1 cellular context compared by ENCODE assay signal in genomic region chr13:94657167-94657566, GRCh38.
TF ChIP-seq lines count a peak whose summit lies in the region.

No MANE protein-coding gene starts in this region.

TF ChIP-seq in GM12878, 131 proteins besides CTCF, POLR2A, EP300 and RAD21 (continued from another document):
- TF ChIP-seq SUPT20H (IDR thresholded peaks at IDR 0.05; ENCODE audit: borderline replicate concordance, control insufficient read depth, low read depth, low read length) (no peak), IRF5 (IDR thresholded peaks at IDR 0.05; ENCODE audit: borderline replicate concordance) (no peak), CHD4 (IDR thresholded peaks at IDR 0.05) (no peak), NBN (IDR thresholded peaks at IDR 0.05) (no peak), BCLAF1 (IDR thresholded peaks at IDR 0.05) (no peak), ZNF217 (IDR thresholded peaks at IDR 0.05) (no peak), SMAD5 (IDR thresholded peaks at IDR 0.05; ENCODE audit: low read depth) (no peak), SREBF1 (IDR thresholded peaks at IDR 0.05; ENCODE audit: low read length) (no peak), HCFC1 (IDR thresholded peaks at IDR 0.05; ENCODE audit: low read length) (no peak), NFYA (IDR thresholded peaks at IDR 0.05; ENCODE audit: borderline replicate concordance, low read depth, low read length) (no peak), FOS (IDR thresholded peaks at IDR 0.05; ENCODE audit: borderline replicate concordance, extremely low read depth, insufficient read length) (no peak)
